Comparison of ENCODE assay signal across 27 cellular contexts in genomic region chr1:85327759-85328158, GRCh38. TPM values are rescaled to one million over a fixed set of nuclear protein-coding genes. Genes with fewer than 3 reads are reported as not detected.
DNase-seq lines count a peak whose midpoint lies in the region; ATAC-seq, FAIRE-seq and TF ChIP-seq lines count a peak whose summit lies in the region.
"Had no signal": no experiment of that assay in that cellular context is flagged by ENCODE, and none has a peak within 500 bp of the region (broad histone marks: within the 10 kb centered on the region; RNA-seq: fewer than 3 reads in every experiment).

No MANE protein-coding gene starts in this region.

- H3K9me3 ChIP-seq in HepG2 (ENCODE audit: low read length) (no peaks in the 10 kb centered on the region), right lobe of liver (no peaks in the 10 kb centered on the region), astrocyte (ENCODE audit: insufficient read depth, low read depth, low read length) (no peaks in the 10 kb centered on the region)
- H3K9me3 ChIP-seq: esophagus muscularis mucosa, HAP-1 had no signal

- no peak overlapping the region for H3K23ac ChIP-seq in mesendoderm (ENCODE audit: low read length)

- H3K9me3 Mint-ChIP-seq in astrocyte (ENCODE audit: unreplicated experiment) = no peaks in the 10 kb centered on the region
- H3K9me3 Mint-ChIP-seq: T-helper 2 cell treated with Interferon-gamma antibody and Interleukin-4, amounts not matched to agents 5 μg/mL and 100 μg/mL, for 36 hours had no signal

- no peak for FAIRE-seq in HepG2 (lab: Jason Lieb, UNC)
- FAIRE-seq in astrocyte (lab: Jason Lieb, UNC) = no peak
- FAIRE-seq: A204.1 had no signal

- no peak overlapping the region for H2AK5ac ChIP-seq in mesendoderm (ENCODE audit: low read length)

- no peak overlapping the region for H2BK5ac ChIP-seq in mesendoderm (ENCODE audit: low read length)

- peak overlapping the region; percentile 86 for H2BK120ac ChIP-seq in mesendoderm (ENCODE audit: low read depth, low read length)

- no peak overlapping the region for H4K8ac ChIP-seq in mesendoderm (ENCODE audit: low read depth, low read length)

- H3K4me1 Mint-ChIP-seq in astrocyte (ENCODE audit: low read depth, unreplicated experiment) = peaks cover 56% of the 10 kb centered on the region
- H3K4me1 Mint-ChIP-seq: activated T-helper 17 cell treated with anti-CD3 and anti-CD28 coated beads, Interleukin-2, amount 50 U/mL, for 72 hours had no signal

- H3K4me1 ChIP-seq in HepG2 (ENCODE audit: insufficient read depth, low read length) (peaks cover 62% of the 10 kb centered on the region), right lobe of liver (peaks cover 0 to 10% (median 3%) of the 10 kb centered on the region in 4 donors), astrocyte (ENCODE audit: insufficient read depth, low read length) (peaks cover 59% of the 10 kb centered on the region), mesendoderm (ENCODE audit: control insufficient read depth, low read depth, low read length) (peaks cover 11% of the 10 kb centered on the region)
- H3K4me1 ChIP-seq: neural progenitor cell had no signal

- peak overlapping the region; percentile 83 for H3K27ac ChIP-seq in HepG2 (ENCODE audit: extremely low read length, insufficient read depth, low read length)
- no peak overlapping the region for H3K27ac ChIP-seq in right lobe of liver
- peak overlapping the region; percentile 99 for H3K27ac ChIP-seq in astrocyte (ENCODE audit: low read depth, low read length)
- no peak overlapping the region for H3K27ac ChIP-seq in mesendoderm (ENCODE audit: low read depth, low read length)
- H3K27ac ChIP-seq: BLaER1 treated with 17β-estradiol and CSF1 and Interleukin-3, amounts not matched to agents 10 nM and 100 nM; esophagus muscularis mucosa; neural progenitor cell had no signal

- H3K36me3 ChIP-seq in HepG2 (replicated peaks in 1 of 2; ENCODE audit: control insufficient read depth in 1 of 2, insufficient read depth in 2 of 2, low read length in 2 of 2) (peaks cover 4 to 7% of the 10 kb centered on the region in 2 experiments; a peak in 3 of 5 replicates), right lobe of liver (no peaks in the 10 kb centered on the region), astrocyte (ENCODE audit: insufficient read depth, low read length) (no peaks in the 10 kb centered on the region), mesendoderm (ENCODE audit: control insufficient read depth, insufficient read depth, low read length) (no peaks in the 10 kb centered on the region)
- H3K36me3 ChIP-seq: BLaER1 treated with 17β-estradiol and CSF1 and Interleukin-3, amounts not matched to agents 10 nM and 100 nM; esophagus muscularis mucosa; HAP-1; neural progenitor cell had no signal

- H2AFZ ChIP-seq in HepG2 (ENCODE audit: low read length) = no peak overlapping the region
- H2AFZ ChIP-seq in astrocyte (ENCODE audit: low read depth, low read length) = no peak overlapping the region
- H2AFZ ChIP-seq: neural progenitor cell had no signal

- DNase-seq in HepG2 (ENCODE audit: low spot score) (peak; percentile 22), right lobe of liver (no peak), astrocyte (ENCODE audit: low read depth) (no peak), mesendoderm (no peak), T1000 (lab: John Stamatoyannopoulos, UW) (no peak)
- DNase-seq: activated CD4-positive, alpha-beta T cell treated with anti-CD3 and anti-CD28 coated beads, Interleukin-2, amount 50 U/mL, for 1 hour; activated CD8-positive, alpha-beta memory T cell treated with anti-CD3 and anti-CD28 coated beads, Interleukin-2, amount 50 U/mL, for 48 hours; COR-L47; effector memory CD4-positive, alpha-beta T cell; NCI-H1092; NCI-H187 treated with DMSO at 0.1 percent for 48 hours; NCI-H526; RPMI8226; trophoblast cell had no signal

- no peak for TF ChIP-seq RAD21 in HepG2 (CRISPR knock-in tag; IDR thresholded peaks at IDR 0.05)

- intact Hi-C loops in HepG2 (cut with micrococcal nuclease; ENCODE audit: unreplicated experiment) = loop anchor here (2.0 to 5.0 kb wide), 3 partner anchors 49 to 255 kb away; partner anchors contain the start of gene CCN1
- intact Hi-C loops in right lobe of liver (cut with DNase I) = no loop called here

- no peak overlapping the region for H2BK15ac ChIP-seq in mesendoderm (replicated peaks; ENCODE audit: low read depth)

- no peaks in the 10 kb centered on the region for H4K20me1 ChIP-seq in HepG2 (ENCODE audit: insufficient read depth, low read length)
- no peaks in the 10 kb centered on the region for H4K20me1 ChIP-seq in astrocyte (ENCODE audit: insufficient read depth, low read length)

- peaks cover 11% of the 10 kb centered on the region for H3K36me3 Mint-ChIP-seq in astrocyte (ENCODE audit: low read depth, unreplicated experiment)
- H3K36me3 Mint-ChIP-seq: activated naive CD8-positive, alpha-beta T cell had no signal

- H3K27me3 Mint-ChIP-seq in astrocyte (ENCODE audit: low read depth, unreplicated experiment) = no peaks in the 10 kb centered on the region
- H3K27me3 Mint-ChIP-seq: progenitor cell of endocrine pancreas had no signal

- peak overlapping the region; percentile 33 for H3K18ac ChIP-seq in mesendoderm (ENCODE audit: low read length)

- H3K4me2 ChIP-seq in HepG2 (ENCODE audit: low read depth, low read length) = no peak overlapping the region
- H3K4me2 ChIP-seq in astrocyte (ENCODE audit: low read length) = no peak overlapping the region
- H3K4me2 ChIP-seq in mesendoderm (ENCODE audit: low read length) = no peak overlapping the region
- H3K4me2 ChIP-seq: BLaER1 treated with 17β-estradiol and CSF1 and Interleukin-3, amounts not matched to agents 10 nM and 100 nM; neural progenitor cell had no signal

- H3K4ac ChIP-seq in mesendoderm (ENCODE audit: low read depth, low read length) = no peak overlapping the region

- in situ Hi-C loops in HepG2 (cut with HindIII; ENCODE audit: extremely low pct_ligation_motif_present, low pct_unique_long_range_greater_than_20kb) = loop anchor here (5.0 to 10.0 kb wide), 2 partner anchors 137 to 250 kb away; partner anchors contain the start of gene DDAH1

- ATAC-seq in HepG2 = no peak
- ATAC-seq in right lobe of liver = no peak
- no peak for ATAC-seq in GM21717 (IDR thresholded peaks at IDR 0.05; ENCODE audit: unreplicated experiment)
- no peak for ATAC-seq in esophagus mucosa
- ATAC-seq in HG03097 (IDR thresholded peaks at IDR 0.05; ENCODE audit: low FRiP score, unreplicated experiment) = no peak
- ATAC-seq: activated T-helper 17 cell treated with anti-CD3 and anti-CD28 coated beads, Interleukin-2, amount 50 U/mL, for 72 hours had no signal

- H3K79me2 ChIP-seq in HepG2 (ENCODE audit: insufficient read depth, low read length) = no peaks in the 10 kb centered on the region
- H3K79me2 ChIP-seq in astrocyte (ENCODE audit: insufficient read depth, low read length) = peaks cover 36% of the 10 kb centered on the region
- no peaks in the 10 kb centered on the region for H3K79me2 ChIP-seq in mesendoderm (ENCODE audit: control insufficient read depth, insufficient read depth, low read length)

- POLR2A ChIA-PET in HepG2 (lab: Yijun Ruan, JAX) = interaction anchor here (1.6 kb wide), 1 partner anchor 11 kb away, joined by 4 read pairs; no protein-coding TSS in a partner anchor

- no peak overlapping the region for H3K56ac ChIP-seq in mesendoderm (ENCODE audit: low read length)

- H3K4me3 ChIP-seq in HepG2 (replicated peaks in 1 of 3; ENCODE audit: insufficient read depth in 1 of 3, low read depth in 2 of 3, low read length in 3 of 3) (no peak overlapping the region), right lobe of liver (no peak overlapping the region), astrocyte (ENCODE audit: insufficient read depth, low read depth, low read length) (no peak overlapping the region), mesendoderm (ENCODE audit: low read length) (no peak overlapping the region)
- H3K4me3 ChIP-seq: BLaER1 treated with 17β-estradiol and CSF1 and Interleukin-3, amounts not matched to agents 10 nM and 100 nM; esophagus muscularis mucosa; HAP-1; lung; neural progenitor cell had no signal

- H3K79me1 ChIP-seq in mesendoderm (ENCODE audit: low read length) = no peaks in the 10 kb centered on the region

- TF ChIP-seq POLR2A in HepG2 (IDR thresholded peaks at IDR 0.05; ENCODE audit: insufficient read depth in 1 of 2, low read depth in 2 of 2, low read length in 2 of 2) (no peak), right lobe of liver (IDR thresholded peaks at IDR 0.05) (no peak)

- TF ChIP-seq CTCF in HepG2 (CRISPR knock-in tag; IDR thresholded peaks at IDR 0.05) (no peak), right lobe of liver (IDR thresholded peaks at IDR 0.05) (no peak), astrocyte (IDR thresholded peaks at IDR 0.05; ENCODE audit: insufficient read depth, low read depth, low read length) (no peak)

- WGBS in HepG2 (ENCODE audit: low lambda C conversion rate) = 44% methylated on average over 2 of the region's 2 CpGs
- WGBS in right lobe of liver (ENCODE audit: insufficient coverage, low coverage, low lambda C conversion rate, missing lambda C conversion rate) = 36% methylated on average over 2 of the region's 2 CpGs
- WGBS in mesendoderm (ENCODE audit: extremely low coverage, insufficient coverage, low lambda C conversion rate) = no CpG with 5 or more reads among the region's 2 CpGs

- no peak overlapping the region for H3K4me3 Mint-ChIP-seq in astrocyte (ENCODE audit: unreplicated experiment)
- H3K4me3 Mint-ChIP-seq: activated naive CD8-positive, alpha-beta T cell; activated T-helper 17 cell treated with anti-CD3 and anti-CD28 coated beads, Interleukin-2, amount 50 U/mL, for 72 hours; neural progenitor cell; T-helper 2 cell treated with Interferon-gamma antibody and Interleukin-4, amounts not matched to agents 5 μg/mL and 100 μg/mL, for 36 hours had no signal

- H3K9ac ChIP-seq in HepG2 (ENCODE audit: insufficient read depth, low read depth, low read length) = peak overlapping the region; percentile 61; the same call in 1 of the 2 replicates
- peak overlapping the region; percentile 89 for H3K9ac ChIP-seq in astrocyte (ENCODE audit: low read length)
- no peak overlapping the region for H3K9ac ChIP-seq in mesendoderm (ENCODE audit: low read length)
- H3K9ac ChIP-seq: BLaER1 treated with 17β-estradiol and CSF1 and Interleukin-3, amounts not matched to agents 10 nM and 100 nM; neural progenitor cell had no signal

- no peak overlapping the region for H4K5ac ChIP-seq in mesendoderm (ENCODE audit: low read length)

- TF ChIP-seq EP300 in HepG2 (IDR thresholded peaks at IDR 0.05; ENCODE audit: low read depth in 2 of 2, low read length in 2 of 2) = no peak
- TF ChIP-seq EP300 in HepG2 (CRISPR knock-in tag; IDR thresholded peaks at IDR 0.05; ENCODE audit: borderline replicate concordance) = no peak

- no TSS peak for BruUV-seq in HepG2 (replicated peaks; lab: Mats Ljungman, UMichigan)

- CTCF ChIA-PET in HepG2 (lab: Yijun Ruan, JAX; ENCODE audit: low intra/inter-chr PET ratio, low total read pairs) = no interaction called here

- no peaks in the 10 kb centered on the region for H3K27me3 ChIP-seq in HepG2 (ENCODE audit: control insufficient read depth in 1 of 2, insufficient read depth in 2 of 2, low read length in 2 of 2)
- no peaks in the 10 kb centered on the region for H3K27me3 ChIP-seq in right lobe of liver
- H3K27me3 ChIP-seq in astrocyte (ENCODE audit: insufficient read depth, low read length) = no peaks in the 10 kb centered on the region
- H3K27me3 ChIP-seq in mesendoderm (ENCODE audit: insufficient read depth, low read length, poor library complexity) = no peaks in the 10 kb centered on the region
- H3K27me3 ChIP-seq: esophagus muscularis mucosa, neural progenitor cell had no signal

- peak overlapping the region; percentile 96 for H3K27ac Mint-ChIP-seq in astrocyte (ENCODE audit: unreplicated experiment)
- H3K27ac Mint-ChIP-seq: activated naive CD8-positive, alpha-beta T cell; activated T-helper 17 cell treated with anti-CD3 and anti-CD28 coated beads, Interleukin-2, amount 50 U/mL, for 72 hours; neural progenitor cell; progenitor cell of endocrine pancreas; T-helper 2 cell treated with Interferon-gamma antibody and Interleukin-4, amounts not matched to agents 5 μg/mL and 100 μg/mL, for 36 hours had no signal

RNA-seq across cellular contexts. Expression of gene BCL10, which starts 51.3 kb away (rescaled TPM):
- 14.1 and 20.0 TPM in 2 replicates for total RNA-seq in HepG2 (2016; rRNA removed; fragmentation: Illumina TruSeq; extraction: Trizol)
- total RNA-seq in HepG2 (2016; cell fraction: cytosol; rRNA removed; fragmentation: Illumina TruSeq; extraction: Trizol; ENCODE audit: low read depth) = 4.5 and 4.9 TPM in 2 replicates
- total RNA-seq in HepG2 (2016; cell fraction: insoluble cytoplasmic fraction; rRNA removed; fragmentation: Illumina TruSeq; extraction: Trizol) = 13.6 and 16.8 TPM in 2 replicates
- 11.2 and 12.0 TPM in 2 replicates for total RNA-seq in HepG2 (2016; cell fraction: membrane; rRNA removed; fragmentation: Illumina TruSeq; extraction: Trizol)
- 10.9 and 11.5 TPM in 2 replicates for total RNA-seq in HepG2 (2016; cell fraction: nucleus; rRNA removed; fragmentation: Illumina TruSeq; extraction: Trizol)
- 3.7 and 3.8 TPM in 2 replicates for polyA plus RNA-seq in HepG2 (2011; rRNA removed)
- polyA plus RNA-seq in HepG2 (2011; cell fraction: cytosol; rRNA removed) = 2.7 TPM in 2 replicates
- polyA plus RNA-seq in HepG2 (2011; cell fraction: nucleus; rRNA removed) = 2.7 and 3.0 TPM in 2 replicates
- polyA plus RNA-seq in HepG2 (2012) = 5.5 and 6.6 TPM in 2 replicates
- polyA plus RNA-seq in HepG2 (2016; cell fraction: cytosol; fragmentation: Illumina TruSeq; extraction: Trizol; ENCODE audit: low read depth) = 0.95 and 1.2 TPM in 2 replicates
- polyA plus RNA-seq in HepG2 (2016; cell fraction: insoluble cytoplasmic fraction; fragmentation: Illumina TruSeq; extraction: Trizol; ENCODE audit: low read depth) = 14.1 and 14.9 TPM in 2 replicates
- polyA plus RNA-seq in HepG2 (2016; cell fraction: membrane; fragmentation: Illumina TruSeq; extraction: Trizol; ENCODE audit: low read depth) = 3.2 and 3.8 TPM in 2 replicates
- 9.1 and 9.7 TPM in 2 replicates for polyA plus RNA-seq in HepG2 (2016; cell fraction: nucleus; fragmentation: Illumina TruSeq; extraction: Trizol; ENCODE audit: insufficient read depth, low read depth)
- polyA minus RNA-seq in HepG2 (2011; rRNA and poly(A)+ RNA removed; ENCODE audit: low replicate concordance) = 6.7 and 7.6 TPM in 2 replicates
- polyA minus RNA-seq in HepG2 (2011; cell fraction: cytosol; rRNA and poly(A)+ RNA removed) = 6.9 and 7.7 TPM in 2 replicates
- polyA minus RNA-seq in HepG2 (2011; cell fraction: nucleus; rRNA and poly(A)+ RNA removed) = 18.7 and 23.1 TPM in 2 replicates
- 10 to 100 TPM in 2 of 6 experiments, 1 to 10 TPM in 4; 7.3 to 14.1 (median 9.1) TPM for total RNA-seq in right lobe of liver
- total RNA-seq in astrocyte = 36.4 and 38.4 TPM in 2 replicates
- polyA plus RNA-seq in mesendoderm (2013, experiment 1 of 2) = 11.1 TPM
- 12.0 TPM for polyA plus RNA-seq in mesendoderm (2013, experiment 2 of 2)
- 52.1 TPM for total RNA-seq in esophagus mucosa

Comparison
In these comparisons a context has a peak if more than half of its experiments do, and no peak if none do; other contexts are left out.
1. H3K27ac ChIP-seq: peak in HepG2 (single experiment) and astrocyte (single experiment); none in right lobe of liver (0 of 3) and mesendoderm (single experiment).